In the genomic region with DNA sequence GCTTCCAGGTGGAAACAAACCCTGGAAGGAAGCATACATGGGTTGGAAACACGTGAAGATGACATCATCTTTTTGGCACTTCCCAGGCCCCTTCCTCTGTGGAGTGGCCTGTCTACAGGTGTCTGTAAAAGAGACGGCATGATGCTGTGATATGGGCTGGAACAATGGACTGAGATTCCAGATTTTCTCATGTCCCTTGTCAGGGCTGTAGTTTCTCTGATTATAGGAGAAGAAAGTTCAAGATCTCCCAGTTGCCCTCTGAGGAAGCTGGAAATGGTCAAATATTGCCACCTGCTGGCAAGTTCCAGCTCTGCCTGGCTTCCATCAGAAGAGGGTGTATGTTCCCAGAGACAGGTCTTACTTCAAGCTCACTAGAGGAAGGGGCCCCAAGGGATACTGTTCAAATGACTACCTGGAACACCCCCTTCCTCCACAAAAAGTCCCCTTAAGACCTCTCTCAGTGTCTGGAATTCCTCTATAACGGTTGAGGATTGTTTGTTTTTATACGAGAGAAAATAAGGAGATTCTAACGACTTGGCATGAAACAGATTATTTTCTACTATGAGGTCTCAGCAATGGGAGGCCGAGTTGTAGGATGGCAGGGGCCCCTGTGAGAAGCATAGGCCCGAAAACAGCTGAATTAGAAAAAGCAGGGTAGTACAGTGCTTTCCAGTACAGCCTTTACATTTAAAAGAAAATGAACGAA, we compare ENCODE assay signal across 1 cellular context.
TF ChIP-seq lines count a peak whose summit lies in the region.

No MANE protein-coding gene starts in this region.

TF ChIP-seq in HepG2, 621 proteins besides CTCF, POLR2A, EP300 and RAD21 (continued from another document and continues in another):
- TF ChIP-seq ARID4A (CRISPR knock-in tag; IDR thresholded peaks at IDR 0.05; ENCODE audit: borderline replicate concordance), result peak; percentile 19; the same call in 1 of the 2 replicates
- no peak for TF ChIP-seq ZBTB42 (CRISPR knock-in tag; IDR thresholded peaks at IDR 0.05)
- TF ChIP-seq DMAP1 (CRISPR knock-in tag; IDR thresholded peaks at IDR 0.05), result no peak
- TF ChIP-seq, protein P1, sequence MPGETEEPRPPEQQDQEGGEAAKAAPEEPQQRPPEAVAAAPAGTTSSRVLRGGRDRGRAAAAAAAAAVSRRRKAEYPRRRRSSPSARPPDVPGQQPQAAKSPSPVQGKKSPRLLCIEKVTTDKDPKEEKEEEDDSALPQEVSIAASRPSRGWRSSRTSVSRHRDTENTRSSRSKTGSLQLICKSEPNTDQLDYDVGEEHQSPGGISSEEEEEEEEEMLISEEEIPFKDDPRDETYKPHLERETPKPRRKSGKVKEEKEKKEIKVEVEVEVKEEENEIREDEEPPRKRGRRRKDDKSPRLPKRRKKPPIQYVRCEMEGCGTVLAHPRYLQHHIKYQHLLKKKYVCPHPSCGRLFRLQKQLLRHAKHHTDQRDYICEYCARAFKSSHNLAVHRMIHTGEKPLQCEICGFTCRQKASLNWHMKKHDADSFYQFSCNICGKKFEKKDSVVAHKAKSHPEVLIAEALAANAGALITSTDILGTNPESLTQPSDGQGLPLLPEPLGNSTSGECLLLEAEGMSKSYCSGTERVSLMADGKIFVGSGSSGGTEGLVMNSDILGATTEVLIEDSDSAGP (CRISPR knock-in tag; IDR thresholded peaks at IDR 0.05; ENCODE audit: borderline replicate concordance), result no peak
- no peak for TF ChIP-seq DDIT3 (CRISPR knock-in tag; IDR thresholded peaks at IDR 0.05)
- peak; percentile 34; the same call in 1 of the 2 replicates for TF ChIP-seq NR2F6 (IDR thresholded peaks at IDR 0.05)
- TF ChIP-seq NR2F6 (CRISPR knock-in tag; IDR thresholded peaks at IDR 0.05), result peak; percentile 75
- no peak for TF ChIP-seq ZNF747 (CRISPR knock-in tag; IDR thresholded peaks at IDR 0.05; ENCODE audit: borderline replicate concordance)
- TF ChIP-seq HNRNPLL (IDR thresholded peaks at IDR 0.05; ENCODE audit: low read depth, low read length, poor library complexity, severe bottlenecking), result no peak
- TF ChIP-seq MIXL1 (CRISPR knock-in tag; IDR thresholded peaks at IDR 0.05), result 0 out of 2 replicates have a peak, but pooled peaks have one; percentile 36
- peak; percentile 94 for TF ChIP-seq STAG1 (CRISPR knock-in tag; IDR thresholded peaks at IDR 0.05)
- TF ChIP-seq, protein P2, sequence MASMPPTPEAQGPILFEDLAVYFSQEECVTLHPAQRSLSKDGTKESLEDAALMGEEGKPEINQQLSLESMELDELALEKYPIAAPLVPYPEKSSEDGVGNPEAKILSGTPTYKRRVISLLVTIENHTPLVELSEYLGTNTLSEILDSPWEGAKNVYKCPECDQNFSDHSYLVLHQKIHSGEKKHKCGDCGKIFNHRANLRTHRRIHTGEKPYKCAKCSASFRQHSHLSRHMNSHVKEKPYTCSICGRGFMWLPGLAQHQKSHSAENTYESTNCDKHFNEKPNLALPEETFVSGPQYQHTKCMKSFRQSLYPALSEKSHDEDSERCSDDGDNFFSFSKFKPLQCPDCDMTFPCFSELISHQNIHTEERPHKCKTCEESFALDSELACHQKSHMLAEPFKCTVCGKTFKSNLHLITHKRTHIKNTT (CRISPR knock-in tag; IDR thresholded peaks at IDR 0.05), result no peak
- TF ChIP-seq ZNF24 (IDR thresholded peaks at IDR 0.05), result no peak
- 0 out of 2 replicates have a peak, but pooled peaks have one; percentile 21 for TF ChIP-seq PPARG (CRISPR knock-in tag; conservative IDR thresholded peaks at IDR 0.05)
- TF ChIP-seq SAP130 (CRISPR knock-in tag; IDR thresholded peaks at IDR 0.05; ENCODE audit: low read depth), result peak; percentile 14; the same call in 1 of the 2 replicates
- no peak for TF ChIP-seq IRX3 (CRISPR knock-in tag; IDR thresholded peaks at IDR 0.05; ENCODE audit: borderline replicate concordance, low read depth)
- TF ChIP-seq EED (CRISPR knock-in tag; IDR thresholded peaks at IDR 0.05), result no peak
- peak; percentile 68 for TF ChIP-seq XRCC5 (optimal IDR thresholded peaks at IDR 0.05; ENCODE audit: low read length)
- peak; percentile 59; the same call in 1 of the 2 replicates for TF ChIP-seq KAT8 (CRISPR knock-in tag; IDR thresholded peaks at IDR 0.05)
- TF ChIP-seq GATAD2A (CRISPR knock-in tag; IDR thresholded peaks at IDR 0.05), result peak; percentile 40; the same call in 1 of the 2 replicates
- TF ChIP-seq ZNF260 (CRISPR knock-in tag; IDR thresholded peaks at IDR 0.05; ENCODE audit: borderline replicate concordance, low read depth), result no peak
- 0 out of 2 replicates have a peak, but pooled peaks have one; percentile 16 for TF ChIP-seq FOSL2 (CRISPR knock-in tag; IDR thresholded peaks at IDR 0.05)
- no peak for TF ChIP-seq MIER2 (CRISPR knock-in tag; IDR thresholded peaks at IDR 0.05)
- TF ChIP-seq SMAD3 (CRISPR knock-in tag; IDR thresholded peaks at IDR 0.05), result 0 out of 2 replicates have a peak, but pooled peaks have one; percentile 47
- TF ChIP-seq MXI1 (IDR thresholded peaks at IDR 0.05; ENCODE audit: borderline replicate concordance, low read depth, low read length), result no peak; the same call in 2 of the 3 replicates
- TF ChIP-seq, protein P3, sequence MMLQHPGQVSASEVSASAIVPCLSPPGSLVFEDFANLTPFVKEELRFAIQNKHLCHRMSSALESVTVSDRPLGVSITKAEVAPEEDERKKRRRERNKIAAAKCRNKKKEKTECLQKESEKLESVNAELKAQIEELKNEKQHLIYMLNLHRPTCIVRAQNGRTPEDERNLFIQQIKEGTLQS (CRISPR knock-in tag; IDR thresholded peaks at IDR 0.05), result peak; percentile 55
- TF ChIP-seq ZGPAT (CRISPR knock-in tag; IDR thresholded peaks at IDR 0.05), result peak; percentile 34; the same call in 1 of the 2 replicates
- TF ChIP-seq, protein P4, sequence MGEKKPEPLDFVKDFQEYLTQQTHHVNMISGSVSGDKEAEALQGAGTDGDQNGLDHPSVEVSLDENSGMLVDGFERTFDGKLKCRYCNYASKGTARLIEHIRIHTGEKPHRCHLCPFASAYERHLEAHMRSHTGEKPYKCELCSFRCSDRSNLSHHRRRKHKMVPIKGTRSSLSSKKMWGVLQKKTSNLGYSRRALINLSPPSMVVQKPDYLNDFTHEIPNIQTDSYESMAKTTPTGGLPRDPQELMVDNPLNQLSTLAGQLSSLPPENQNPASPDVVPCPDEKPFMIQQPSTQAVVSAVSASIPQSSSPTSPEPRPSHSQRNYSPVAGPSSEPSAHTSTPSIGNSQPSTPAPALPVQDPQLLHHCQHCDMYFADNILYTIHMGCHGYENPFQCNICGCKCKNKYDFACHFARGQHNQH (CRISPR knock-in tag; IDR thresholded peaks at IDR 0.05), result peak; percentile 59; the same call in 1 of the 2 replicates
- TF ChIP-seq CEBPB (IDR thresholded peaks at IDR 0.05; ENCODE audit: borderline replicate concordance, low read depth, low read length), result no peak
- TF ChIP-seq ZNF331 (CRISPR knock-in tag; IDR thresholded peaks at IDR 0.05), result peak; percentile 50; the same call in 1 of the 2 replicates
- no peak for TF ChIP-seq SOX6 (IDR thresholded peaks at IDR 0.05)
- TF ChIP-seq SOX6 (CRISPR knock-in tag; IDR thresholded peaks at IDR 0.05), result 0 out of 2 replicates have a peak, but pooled peaks have one; percentile 12
- TF ChIP-seq YEATS2 (CRISPR knock-in tag; IDR thresholded peaks at IDR 0.05; ENCODE audit: borderline replicate concordance), result no peak
- TF ChIP-seq, protein P5, sequence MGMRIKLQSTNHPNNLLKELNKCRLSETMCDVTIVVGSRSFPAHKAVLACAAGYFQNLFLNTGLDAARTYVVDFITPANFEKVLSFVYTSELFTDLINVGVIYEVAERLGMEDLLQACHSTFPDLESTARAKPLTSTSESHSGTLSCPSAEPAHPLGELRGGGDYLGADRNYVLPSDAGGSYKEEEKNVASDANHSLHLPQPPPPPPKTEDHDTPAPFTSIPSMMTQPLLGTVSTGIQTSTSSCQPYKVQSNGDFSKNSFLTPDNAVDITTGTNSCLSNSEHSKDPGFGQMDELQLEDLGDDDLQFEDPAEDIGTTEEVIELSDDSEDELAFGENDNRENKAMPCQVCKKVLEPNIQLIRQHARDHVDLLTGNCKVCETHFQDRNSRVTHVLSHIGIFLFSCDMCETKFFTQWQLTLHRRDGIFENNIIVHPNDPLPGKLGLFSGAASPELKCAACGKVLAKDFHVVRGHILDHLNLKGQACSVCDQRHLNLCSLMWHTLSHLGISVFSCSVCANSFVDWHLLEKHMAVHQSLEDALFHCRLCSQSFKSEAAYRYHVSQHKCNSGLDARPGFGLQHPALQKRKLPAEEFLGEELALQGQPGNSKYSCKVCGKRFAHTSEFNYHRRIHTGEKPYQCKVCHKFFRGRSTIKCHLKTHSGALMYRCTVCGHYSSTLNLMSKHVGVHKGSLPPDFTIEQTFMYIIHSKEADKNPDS (CRISPR knock-in tag; IDR thresholded peaks at IDR 0.05), result no peak
- no peak for TF ChIP-seq ZNF879 (CRISPR knock-in tag; IDR thresholded peaks at IDR 0.05)
- TF ChIP-seq, protein P6, sequence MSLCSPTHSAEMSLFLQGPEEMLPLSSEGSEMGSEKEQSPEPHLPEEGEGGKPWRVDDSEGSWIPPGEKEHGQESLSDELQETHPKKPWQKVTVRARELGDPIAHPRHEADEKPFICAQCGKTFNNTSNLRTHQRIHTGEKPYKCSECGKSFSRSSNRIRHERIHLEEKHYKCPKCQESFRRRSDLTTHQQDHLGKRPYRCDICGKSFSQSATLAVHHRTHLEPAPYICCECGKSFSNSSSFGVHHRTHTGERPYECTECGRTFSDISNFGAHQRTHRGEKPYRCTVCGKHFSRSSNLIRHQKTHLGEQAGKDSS (CRISPR knock-in tag; IDR thresholded peaks at IDR 0.05; ENCODE audit: borderline replicate concordance, low read depth), result no peak
- TF ChIP-seq ZNF501 (CRISPR knock-in tag; IDR thresholded peaks at IDR 0.05), result 0 out of 2 replicates have a peak, but pooled peaks have one; percentile 35
- 0 out of 2 replicates have a peak, but pooled peaks have one; percentile 51 for TF ChIP-seq ERF (CRISPR knock-in tag; IDR thresholded peaks at IDR 0.05)
- TF ChIP-seq ZBTB38 (CRISPR knock-in tag; IDR thresholded peaks at IDR 0.05), result no peak
- peak; percentile 95 for TF ChIP-seq ATF7 (IDR thresholded peaks at IDR 0.05)
- 0 out of 2 replicates have a peak, but pooled peaks have one; percentile 29 for TF ChIP-seq ATF7 (CRISPR knock-in tag; IDR thresholded peaks at IDR 0.05)
- TF ChIP-seq TCF7L2 (IDR thresholded peaks at IDR 0.05; ENCODE audit: low read depth, low read length), result no peak
- no peak for TF ChIP-seq ZBTB44 (CRISPR knock-in tag; IDR thresholded peaks at IDR 0.05)
- TF ChIP-seq TEAD3 (CRISPR knock-in tag; optimal IDR thresholded peaks at IDR 0.05; ENCODE audit: borderline replicate concordance), result peak; percentile 41
